ENCODE assay signal across 1 cellular context in the genomic region with DNA sequence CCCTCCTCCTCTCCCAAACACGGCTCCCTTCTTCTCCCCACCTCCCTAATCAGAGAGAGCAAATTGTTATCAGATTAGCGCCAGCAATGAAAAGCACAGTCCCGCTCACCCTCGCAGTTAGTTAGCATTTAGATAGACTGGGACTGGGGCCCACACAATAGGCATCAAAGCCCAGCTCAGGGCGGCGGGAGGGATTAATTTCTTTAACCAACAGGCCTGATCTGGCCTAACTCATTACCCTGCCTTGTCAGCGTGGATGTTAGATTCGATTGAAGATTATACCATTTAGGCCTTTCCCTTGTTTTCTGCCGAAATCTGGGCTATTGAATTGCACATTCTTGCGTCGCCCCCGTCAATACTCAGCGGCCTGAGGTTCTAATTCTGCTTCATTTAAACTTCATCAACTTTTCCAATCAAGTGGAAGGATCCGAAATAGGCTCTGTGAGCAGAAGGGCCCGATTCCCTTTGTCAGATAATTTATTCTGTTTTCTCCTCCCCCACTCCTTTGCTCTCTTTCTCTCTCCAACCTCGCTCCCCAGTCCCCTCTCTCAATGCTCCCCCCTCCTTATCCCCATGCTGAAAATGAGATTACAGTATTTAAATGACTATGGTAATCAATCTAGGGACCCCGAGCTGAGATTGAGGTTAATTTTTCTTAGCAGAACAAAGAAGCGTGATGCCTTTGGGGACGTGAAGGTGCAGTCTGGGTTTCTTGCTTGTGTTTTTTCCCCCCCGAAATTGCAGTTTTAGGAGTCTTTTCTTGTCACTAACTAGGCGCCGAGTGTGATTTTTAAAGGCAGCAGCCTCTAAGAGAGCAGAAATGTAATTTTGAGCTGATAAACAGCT.
TF ChIP-seq lines count a peak whose summit lies in the region.

No MANE protein-coding gene starts in this region.

TF ChIP-seq in GM23338, 12 proteins besides CTCF, POLR2A, EP300 and RAD21 (continued from another document):
- TF ChIP-seq, protein P1, sequence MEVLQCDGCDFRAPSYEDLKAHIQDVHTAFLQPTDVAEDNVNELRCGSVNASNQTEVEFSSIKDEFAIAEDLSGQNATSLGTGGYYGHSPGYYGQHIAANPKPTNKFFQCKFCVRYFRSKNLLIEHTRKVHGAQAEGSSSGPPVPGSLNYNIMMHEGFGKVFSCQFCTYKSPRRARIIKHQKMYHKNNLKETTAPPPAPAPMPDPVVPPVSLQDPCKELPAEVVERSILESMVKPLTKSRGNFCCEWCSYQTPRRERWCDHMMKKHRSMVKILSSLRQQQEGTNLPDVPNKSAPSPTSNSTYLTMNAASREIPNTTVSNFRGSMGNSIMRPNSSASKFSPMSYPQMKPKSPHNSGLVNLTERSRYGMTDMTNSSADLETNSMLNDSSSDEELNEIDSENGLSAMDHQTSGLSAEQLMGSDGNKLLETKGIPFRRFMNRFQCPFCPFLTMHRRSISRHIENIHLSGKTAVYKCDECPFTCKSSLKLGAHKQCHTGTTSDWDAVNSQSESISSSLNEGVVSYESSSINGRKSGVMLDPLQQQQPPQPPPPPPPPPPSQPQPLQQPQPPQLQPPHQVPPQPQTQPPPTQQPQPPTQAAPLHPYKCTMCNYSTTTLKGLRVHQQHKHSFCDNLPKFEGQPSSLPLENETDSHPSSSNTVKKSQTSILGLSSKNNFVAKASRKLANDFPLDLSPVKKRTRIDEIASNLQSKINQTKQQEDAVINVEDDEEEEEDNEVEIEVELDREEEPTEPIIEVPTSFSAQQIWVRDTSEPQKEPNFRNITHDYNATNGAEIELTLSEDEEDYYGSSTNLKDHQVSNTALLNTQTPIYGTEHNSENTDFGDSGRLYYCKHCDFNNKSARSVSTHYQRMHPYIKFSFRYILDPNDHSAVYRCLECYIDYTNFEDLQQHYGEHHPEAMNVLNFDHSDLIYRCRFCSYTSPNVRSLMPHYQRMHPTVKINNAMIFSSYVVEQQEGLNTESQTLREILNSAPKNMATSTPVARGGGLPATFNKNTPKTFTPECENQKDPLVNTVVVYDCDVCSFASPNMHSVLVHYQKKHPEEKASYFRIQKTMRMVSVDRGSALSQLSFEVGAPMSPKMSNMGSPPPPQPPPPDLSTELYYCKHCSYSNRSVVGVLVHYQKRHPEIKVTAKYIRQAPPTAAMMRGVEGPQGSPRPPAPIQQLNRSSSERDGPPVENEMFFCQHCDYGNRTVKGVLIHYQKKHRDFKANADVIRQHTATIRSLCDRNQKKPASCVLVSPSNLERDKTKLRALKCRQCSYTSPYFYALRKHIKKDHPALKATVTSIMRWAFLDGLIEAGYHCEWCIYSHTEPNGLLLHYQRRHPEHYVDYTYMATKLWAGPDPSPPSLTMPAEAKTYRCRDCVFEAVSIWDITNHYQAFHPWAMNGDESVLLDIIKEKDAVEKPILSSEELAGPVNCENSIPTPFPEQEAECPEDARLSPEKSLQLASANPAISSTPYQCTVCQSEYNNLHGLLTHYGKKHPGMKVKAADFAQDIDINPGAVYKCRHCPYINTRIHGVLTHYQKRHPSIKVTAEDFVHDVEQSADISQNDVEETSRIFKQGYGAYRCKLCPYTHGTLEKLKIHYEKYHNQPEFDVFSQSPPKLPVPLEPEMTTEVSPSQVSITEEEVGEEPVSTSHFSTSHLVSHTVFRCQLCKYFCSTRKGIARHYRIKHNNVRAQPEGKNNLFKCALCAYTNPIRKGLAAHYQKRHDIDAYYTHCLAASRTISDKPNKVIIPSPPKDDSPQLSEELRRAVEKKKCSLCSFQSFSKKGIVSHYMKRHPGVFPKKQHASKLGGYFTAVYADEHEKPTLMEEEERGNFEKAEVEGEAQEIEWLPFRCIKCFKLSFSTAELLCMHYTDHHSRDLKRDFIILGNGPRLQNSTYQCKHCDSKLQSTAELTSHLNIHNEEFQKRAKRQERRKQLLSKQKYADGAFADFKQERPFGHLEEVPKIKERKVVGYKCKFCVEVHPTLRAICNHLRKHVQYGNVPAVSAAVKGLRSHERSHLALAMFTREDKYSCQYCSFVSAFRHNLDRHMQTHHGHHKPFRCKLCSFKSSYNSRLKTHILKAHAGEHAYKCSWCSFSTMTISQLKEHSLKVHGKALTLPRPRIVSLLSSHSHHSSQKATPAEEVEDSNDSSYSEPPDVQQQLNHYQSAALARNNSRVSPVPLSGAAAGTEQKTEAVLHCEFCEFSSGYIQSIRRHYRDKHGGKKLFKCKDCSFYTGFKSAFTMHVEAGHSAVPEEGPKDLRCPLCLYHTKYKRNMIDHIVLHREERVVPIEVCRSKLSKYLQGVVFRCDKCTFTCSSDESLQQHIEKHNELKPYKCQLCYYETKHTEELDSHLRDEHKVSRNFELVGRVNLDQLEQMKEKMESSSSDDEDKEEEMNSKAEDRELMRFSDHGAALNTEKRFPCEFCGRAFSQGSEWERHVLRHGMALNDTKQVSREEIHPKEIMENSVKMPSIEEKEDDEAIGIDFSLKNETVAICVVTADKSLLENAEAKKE (CRISPR knock-in tag; IDR thresholded peaks at IDR 0.05): no peak
TF ChIP-seq in GM23338: peak in this region for 0.
